In genomic region chr14:31568671-31569070, GRCh38 we compare ENCODE assay signal across 16 cellular contexts. TPM values are rescaled to one million over a fixed set of nuclear protein-coding genes. Genes with fewer than 3 reads are reported as not detected.
DNase-seq lines count a peak whose midpoint lies in the region; ATAC-seq and TF ChIP-seq lines count a peak whose summit lies in the region.
"Had no signal": no experiment of that assay in that cellular context is flagged by ENCODE, and none has a peak within 500 bp of the region (broad histone marks: within the 10 kb centered on the region; RNA-seq: fewer than 3 reads in every experiment).

No MANE protein-coding gene starts in this region.

- H3K27me3 ChIP-seq in left ventricle myocardium inferior (ENCODE audit: low read depth) (no peaks in the 10 kb centered on the region), heart left ventricle (no peaks in the 10 kb centered on the region), adipocyte (replicated peaks; ENCODE audit: control insufficient read depth, insufficient read depth, low read length) (no peaks in the 10 kb centered on the region), upper lobe of right lung (no peaks in the 10 kb centered on the region)
- H3K27me3 ChIP-seq: right atrium auricular region, thyroid gland had no signal

- peaks cover 6% of the 10 kb centered on the region for H3K36me3 ChIP-seq in left ventricle myocardium inferior
- H3K36me3 ChIP-seq in heart left ventricle, result peaks cover 0 to 21% (median 0%) of the 10 kb centered on the region in 9 donors
- H3K36me3 ChIP-seq in adipocyte (ENCODE audit: control insufficient read depth, insufficient read depth, low read length, severe bottlenecking), result no peaks in the 10 kb centered on the region
- peaks cover 9% of the 10 kb centered on the region for H3K36me3 ChIP-seq in upper lobe of right lung
- H3K36me3 ChIP-seq: right atrium auricular region, thyroid gland had no signal

- TF ChIP-seq CTCF in left ventricle myocardium inferior (IDR thresholded peaks at IDR 0.05; ENCODE audit: borderline replicate concordance) (no peak), heart left ventricle (IDR thresholded peaks at IDR 0.05) (no peak), upper lobe of right lung (IDR thresholded peaks at IDR 0.05) (no peak)

- 74 to 82% (median 81%) methylated on average over 1 of the region's 1 CpG for WGBS in heart left ventricle, 4 donors

- no peak overlapping the region for H3K4me3 ChIP-seq in left ventricle myocardium inferior
- peak overlapping the region in 1 of 12 donors; percentile 20 for H3K4me3 ChIP-seq in heart left ventricle
- peak overlapping the region; percentile 74 for H3K4me3 ChIP-seq in adipocyte (ENCODE audit: low read length)
- H3K4me3 ChIP-seq in upper lobe of right lung, result no peak overlapping the region
- H3K4me3 ChIP-seq: right atrium auricular region, thyroid gland had no signal

- H3K9me3 ChIP-seq in left ventricle myocardium inferior (replicated peaks) (no peaks in the 10 kb centered on the region), heart left ventricle (no peaks in the 10 kb centered on the region), adipocyte (ENCODE audit: control insufficient read depth, low read length) (no peaks in the 10 kb centered on the region), upper lobe of right lung (no peaks in the 10 kb centered on the region)
- H3K9me3 ChIP-seq: right atrium auricular region, SK-N-SH, thyroid gland had no signal

- TF ChIP-seq POLR2A in heart left ventricle (IDR thresholded peaks at IDR 0.05), result no peak

- peaks cover 27% of the 10 kb centered on the region for H3K4me1 ChIP-seq in left ventricle myocardium inferior
- peaks cover 0 to 27% (median 11%) of the 10 kb centered on the region in 12 donors for H3K4me1 ChIP-seq in heart left ventricle
- H3K4me1 ChIP-seq in adipocyte (ENCODE audit: control insufficient read depth, insufficient read depth, low read length), result peaks cover 29% of the 10 kb centered on the region
- peaks cover 15% of the 10 kb centered on the region for H3K4me1 ChIP-seq in upper lobe of right lung
- H3K4me1 ChIP-seq: thyroid gland had no signal

- H3K27ac ChIP-seq in left ventricle myocardium inferior (replicated peaks) (peak overlapping the region; percentile 56), heart left ventricle (peak overlapping the region in 4 of 12 donors; percentile 24 to 51 (median 38)), upper lobe of right lung (no peak overlapping the region)
- H3K27ac ChIP-seq: thyroid gland had no signal

- peak overlapping the region; percentile 77 for H3K9ac ChIP-seq in adipocyte (ENCODE audit: low read length)
- H3K9ac ChIP-seq: SK-N-SH had no signal

- ATAC-seq in heart left ventricle (no peak), upper lobe of right lung (peak; percentile 71), GM21576 (IDR thresholded peaks at IDR 0.05; ENCODE audit: unreplicated experiment) (no peak)

- intact Hi-C loops in left ventricle myocardium inferior (cut with micrococcal nuclease) (no loop called here), heart left ventricle (cut with DNase I) (loop anchor here in 3 of 10 donors (10.0 kb wide), 4 partner anchors 114 to 506 kb away; partner anchors contain the start of genes ARHGAP5 (in 1 of the 3) and DTD2 (in 1 of the 3)), upper lobe of right lung (cut with DNase I) (no loop called here)

- no peak for DNase-seq in left ventricle myocardium inferior
- no peak for DNase-seq in heart left ventricle
- peak; percentile 69 for DNase-seq in adipocyte (ENCODE audit: low read depth)
- DNase-seq in fibroblast of the conjunctiva (ENCODE audit: low read depth), result peak; percentile 43
- DNase-seq in upper lobe of right lung, result no peak
- DNase-seq in effector CD8-positive, alpha-beta T cell (lab: John Stamatoyannopoulos, UW), result no peak
- no peak for DNase-seq in activated effector memory CD4-positive, alpha-beta T cell treated with anti-CD3 and anti-CD28 coated beads, Interleukin-2, amount 50 U/mL, for 16 hours
- DNase-seq: activated CD8-positive, alpha-beta memory T cell treated with anti-CD3 and anti-CD28 coated beads for 24 hours; aorta; mesendoderm; NCI-H1105; SK-N-SH; stimulated activated CD4-positive, alpha-beta T cell treated with anti-CD3 and anti-CD28 coated beads, Interleukin-4, amount 100 ng/mL, for 1 hour; thyroid gland had no signal

RNA-seq across cellular contexts. Expression of gene NUBPL, which starts 7.5 kb away (rescaled TPM):
- total RNA-seq in left ventricle myocardium inferior (32.2 TPM), heart left ventricle (10 to 100 TPM; 16.1 to 28.7 (median 19.1) TPM), upper lobe of right lung (12.1 TPM)
- polyA plus RNA-seq in heart left ventricle, result 1 to 10 TPM; 6.2 to 7.3 TPM

Comparison
In these comparisons a context has a peak if more than half of its experiments do, and no peak if none do; other contexts are left out.
1. DNase-seq: peak in adipocyte (single experiment) and fibroblast of the conjunctiva (single experiment); none in left ventricle myocardium inferior (single experiment), heart left ventricle (0 of 5), upper lobe of right lung (single experiment), effector CD8-positive, alpha-beta T cell (single experiment) and activated effector memory CD4-positive, alpha-beta T cell treated with anti-CD3 and anti-CD28 coated beads, Interleukin-2, amount 50 U/mL, for 16 hours (single experiment).